ENCODE assay signal across 13 cellular contexts in the genomic region with DNA sequence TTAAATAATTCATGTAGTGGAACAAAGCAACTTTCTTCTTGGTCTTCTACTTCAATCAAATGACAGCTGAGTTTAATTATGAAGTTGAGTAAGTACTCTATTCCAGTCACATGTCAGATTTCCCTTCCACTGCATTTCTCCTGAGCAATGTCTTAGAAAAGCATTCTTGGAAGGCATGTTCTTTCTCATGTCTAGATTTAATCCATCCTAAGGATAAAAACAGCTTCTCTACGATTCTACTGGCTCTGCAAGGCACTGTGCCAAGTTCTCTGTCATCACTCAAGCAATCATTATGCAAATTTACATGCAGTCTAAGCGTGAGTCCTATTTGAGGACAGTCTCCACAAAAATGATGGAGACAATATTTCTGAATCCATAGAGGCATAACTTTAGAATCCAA.
DNase-seq lines count a peak whose midpoint lies in the region; ATAC-seq and TF ChIP-seq lines count a peak whose summit lies in the region.
"Had no signal": no experiment of that assay in that cellular context is flagged by ENCODE, and none has a peak within 500 bp of the region (broad histone marks: within the 10 kb centered on the region; RNA-seq: fewer than 3 reads in every experiment).

No MANE protein-coding gene starts in this region.

- H3K4me1 Mint-ChIP-seq in glutamatergic neuron (ENCODE audit: low read depth, unreplicated experiment): no peaks in the 10 kb centered on the region
- H3K4me1 Mint-ChIP-seq in immature natural killer cell: no peaks in the 10 kb centered on the region
- no peaks in the 10 kb centered on the region for H3K4me1 Mint-ChIP-seq in activated CD8-positive, alpha-beta memory T cell treated with anti-CD3 and anti-CD28 coated beads, Interleukin-2, amount 10 ng/mL, durations not matched to agents 7 days and 5 days

- H3K27me3 Mint-ChIP-seq in glutamatergic neuron (ENCODE audit: unreplicated experiment) (no peaks in the 10 kb centered on the region), immature natural killer cell (ENCODE audit: low read depth in 3 of 3) (peaks cover 5 to 9% (median 7%) of the 10 kb centered on the region in 3 donors)
- H3K27me3 Mint-ChIP-seq in activated CD8-positive, alpha-beta memory T cell treated with anti-CD3 and anti-CD28 coated beads, Interleukin-2, amount 10 ng/mL, durations not matched to agents 7 days and 5 days: peaks cover 10% of the 10 kb centered on the region

- no peak for DNase-seq in AG04450 (ENCODE audit: low read depth, low spot score)
- peak; percentile 63 for DNase-seq in MG63
- DNase-seq in choroid plexus epithelial cell (ENCODE audit: low read depth): peak; percentile 63
- DNase-seq in left colon: no peak
- no peak for DNase-seq in glutamatergic neuron
- DNase-seq in immature natural killer cell: no peak
- no peak for DNase-seq in activated CD8-positive, alpha-beta memory T cell treated with anti-CD3 and anti-CD28 coated beads, Interleukin-2, amount 10 ng/mL, durations not matched to agents 7 days and 5 days
- DNase-seq: COR-L47, NCI-H1930, ovary, SW 1271 had no signal

- H3K9me3 Mint-ChIP-seq in glutamatergic neuron (ENCODE audit: unreplicated experiment) (peaks cover 2% of the 10 kb centered on the region), immature natural killer cell (peaks cover 0 to 1% (median 0%) of the 10 kb centered on the region in 6 donors)
- no peaks in the 10 kb centered on the region for H3K9me3 Mint-ChIP-seq in activated CD8-positive, alpha-beta memory T cell treated with anti-CD3 and anti-CD28 coated beads, Interleukin-2, amount 10 ng/mL, durations not matched to agents 7 days and 5 days (ENCODE audit: low read depth)

- no peak for ATAC-seq in left colon
- no peak for ATAC-seq in activated CD8-positive, alpha-beta memory T cell treated with anti-CD3 and anti-CD28 coated beads, Interleukin-2, amount 10 ng/mL, durations not matched to agents 7 days and 5 days

- POLR2A ChIA-PET in AG04450 (lab: Yijun Ruan, JAX): no interaction called here

- H3K27me3 ChIP-seq in AG04450 (ENCODE audit: control insufficient read depth, insufficient read depth, low read length) (no peaks in the 10 kb centered on the region), MG63 (no peaks in the 10 kb centered on the region)
- H3K27me3 ChIP-seq: cardiac muscle cell, ovary had no signal

- no peaks in the 10 kb centered on the region for H3K4me1 ChIP-seq in mesodermal cell (ENCODE audit: control insufficient read depth, insufficient read depth, low read length, poor library complexity, severe bottlenecking)

- no peak for TF ChIP-seq CTCF in AG04450 (IDR thresholded peaks at IDR 0.05; ENCODE audit: low read depth, low read length)
- TF ChIP-seq CTCF in choroid plexus epithelial cell (conservative IDR thresholded peaks at IDR 0.05; ENCODE audit: low read depth, low read length): no peak
- TF ChIP-seq CTCF in glutamatergic neuron (IDR thresholded peaks at IDR 0.05; ENCODE audit: partially characterized antibody, unreplicated experiment): no peak

- no peaks in the 10 kb centered on the region for H3K36me3 Mint-ChIP-seq in glutamatergic neuron (ENCODE audit: unreplicated experiment)
- no peaks in the 10 kb centered on the region for H3K36me3 Mint-ChIP-seq in immature natural killer cell
- H3K36me3 Mint-ChIP-seq in activated CD8-positive, alpha-beta memory T cell treated with anti-CD3 and anti-CD28 coated beads, Interleukin-2, amount 10 ng/mL, durations not matched to agents 7 days and 5 days: no peaks in the 10 kb centered on the region

- CTCF ChIA-PET in AG04450 (lab: Charles Lee): interaction anchor here (0.6 kb wide), 1 partner anchor 910 kb away, joined by 4 read pairs; no protein-coding TSS in a partner anchor
- CTCF ChIA-PET in activated CD8-positive, alpha-beta memory T cell treated with anti-CD3 and anti-CD28 coated beads, Interleukin-2, amount 10 ng/mL, durations not matched to agents 7 days and 5 days (lab: Charles Lee): no interaction called here

- intact Hi-C loops in left colon (cut with DNase I, micrococcal nuclease): no loop called here

- H3K4me3 ChIP-seq in AG04450 (ENCODE audit: low read depth, low read length) (no peak overlapping the region; the same call in 1 of the 2 replicates), MG63 (no peak overlapping the region; the same call in 1 of the 2 replicates), choroid plexus epithelial cell (ENCODE audit: low read depth, low read length) (no peak overlapping the region), mesodermal cell (ENCODE audit: extremely low read depth, insufficient read depth, low read length, poor library complexity, severe bottlenecking) (no peak overlapping the region)
- H3K4me3 ChIP-seq: cardiac muscle cell, ovary had no signal

- H3K9me3 ChIP-seq in AG04450 (ENCODE audit: control insufficient read depth, insufficient read depth, low read length) (no peaks in the 10 kb centered on the region), MG63 (no peaks in the 10 kb centered on the region), mesodermal cell (ENCODE audit: control insufficient read depth, low read length) (no peaks in the 10 kb centered on the region)
- H3K9me3 ChIP-seq: ovary had no signal

- H3K36me3 ChIP-seq in MG63 (no peaks in the 10 kb centered on the region), mesodermal cell (ENCODE audit: control insufficient read depth, insufficient read depth, low read length) (no peaks in the 10 kb centered on the region)
- H3K36me3 ChIP-seq: cardiac muscle cell, ovary had no signal

- 82 to 89% methylated on average over 2 of the region's 2 CpGs for WGBS in mesodermal cell (ENCODE audit: insufficient coverage in 2 of 2), 2 experiments

- no peak overlapping the region for H3K27ac Mint-ChIP-seq in glutamatergic neuron (ENCODE audit: unreplicated experiment)
- no peak overlapping the region for H3K27ac Mint-ChIP-seq in immature natural killer cell
- H3K27ac Mint-ChIP-seq in activated CD8-positive, alpha-beta memory T cell treated with anti-CD3 and anti-CD28 coated beads, Interleukin-2, amount 10 ng/mL, durations not matched to agents 7 days and 5 days: no peak overlapping the region

- no peak overlapping the region for H3K4me3 Mint-ChIP-seq in glutamatergic neuron (ENCODE audit: unreplicated experiment)
- H3K4me3 Mint-ChIP-seq in immature natural killer cell: no peak overlapping the region
- no peak overlapping the region for H3K4me3 Mint-ChIP-seq in activated CD8-positive, alpha-beta memory T cell treated with anti-CD3 and anti-CD28 coated beads, Interleukin-2, amount 10 ng/mL, durations not matched to agents 7 days and 5 days

- H3K27ac ChIP-seq in AG04450 (ENCODE audit: low read depth, low read length): peak overlapping the region; percentile 74
- H3K27ac ChIP-seq in mesodermal cell (ENCODE audit: low read depth, low read length, severe bottlenecking): peak overlapping the region; percentile 62
- H3K27ac ChIP-seq: cardiac muscle cell, ovary had no signal

Comparison
In these comparisons a context has a peak if more than half of its experiments do, and no peak if none do; other contexts are left out.
1. DNase-seq: peak in MG63 (single experiment) and choroid plexus epithelial cell (single experiment); none in AG04450 (single experiment), left colon (0 of 2), glutamatergic neuron (single experiment), immature natural killer cell (0 of 3) and activated CD8-positive, alpha-beta memory T cell treated with anti-CD3 and anti-CD28 coated beads, Interleukin-2, amount 10 ng/mL, durations not matched to agents 7 days and 5 days (single experiment).